In genomic region chr19:10644351-10645007, GRCh38 we compare ENCODE assay signal across 8 cellular contexts. TPM values are rescaled to one million over a fixed set of nuclear protein-coding genes. Genes with fewer than 3 reads are reported as not detected.
DNase-seq lines count a peak whose midpoint lies in the region; ATAC-seq and TF ChIP-seq lines count a peak whose summit lies in the region.

No MANE protein-coding gene starts in this region.

- H3K4me2 ChIP-seq in KMS-11: no peak overlapping the region

- peak; percentile 85 for ATAC-seq in activated T-helper 17 cell treated with anti-CD3 and anti-CD28 coated beads, Interleukin-2, amount 50 U/mL, for 72 hours (replicated peaks)
- ATAC-seq in HG02610 (IDR thresholded peaks at IDR 0.05; ENCODE audit: unreplicated experiment): no peak

- H3K27ac ChIP-seq in KMS-11 (no peak overlapping the region), RWPE1 (peak overlapping the region; percentile 76)

- H3K27ac Mint-ChIP-seq in activated T-helper 17 cell treated with anti-CD3 and anti-CD28 coated beads, Interleukin-2, amount 50 U/mL, for 72 hours: peak overlapping the region; percentile 50
- peak overlapping the region; percentile 98 for H3K27ac Mint-ChIP-seq in nephron progenitor cell
- peak overlapping the region; percentile 38 for H3K27ac Mint-ChIP-seq in stimulated activated naive CD8-positive, alpha-beta T cell treated with anti-CD3 and anti-CD28 coated beads, Interleukin-15, Interleukin-2, amounts not matched to agents 100 ng/mL and 50 ng/mL, for 24 hours

- no peaks in the 10 kb centered on the region for H3K27me3 Mint-ChIP-seq in activated T-helper 17 cell treated with anti-CD3 and anti-CD28 coated beads, Interleukin-2, amount 50 U/mL, for 72 hours
- H3K27me3 Mint-ChIP-seq in nephron progenitor cell (ENCODE audit: low read depth, poor library complexity): peaks cover 11% of the 10 kb centered on the region
- no peaks in the 10 kb centered on the region for H3K27me3 Mint-ChIP-seq in stimulated activated naive CD8-positive, alpha-beta T cell treated with anti-CD3 and anti-CD28 coated beads, Interleukin-15, Interleukin-2, amounts not matched to agents 100 ng/mL and 50 ng/mL, for 24 hours

- H3K9me3 Mint-ChIP-seq in activated T-helper 17 cell treated with anti-CD3 and anti-CD28 coated beads, Interleukin-2, amount 50 U/mL, for 72 hours: no peaks in the 10 kb centered on the region
- no peaks in the 10 kb centered on the region for H3K9me3 Mint-ChIP-seq in nephron progenitor cell
- H3K9me3 Mint-ChIP-seq in stimulated activated naive CD8-positive, alpha-beta T cell treated with anti-CD3 and anti-CD28 coated beads, Interleukin-15, Interleukin-2, amounts not matched to agents 100 ng/mL and 50 ng/mL, for 24 hours: no peaks in the 10 kb centered on the region

- CTCF ChIA-PET in RWPE1 (lab: Yijun Ruan, JAX): interaction anchor here (0.6 to 2.1 kb wide), 19 partner anchors 10 to 177 kb away, joined by 3 to 81 read pairs (median 4); no protein-coding TSS in a partner anchor

- DNase-seq in DMS 273 treated with DMSO at 0.1 percent for 48 hours (lab: John Stamatoyannopoulos, UW): peak; percentile 20
- peak; percentile 90 for DNase-seq in RWPE1 (ENCODE audit: low spot score)
- DNase-seq in fibroblast of mammary gland (ENCODE audit: low read depth): peak; percentile 65
- peak; percentile 88 for DNase-seq in nephron progenitor cell

- TF ChIP-seq CTCF in KMS-11 (conservative IDR thresholded peaks at IDR 0.05; ENCODE audit: low read depth, low read length) (peak; percentile 82), RWPE1 (conservative IDR thresholded peaks at IDR 0.05; ENCODE audit: low read depth) (peak; percentile 90), fibroblast of mammary gland (conservative IDR thresholded peaks at IDR 0.05; ENCODE audit: control insufficient read depth, insufficient read depth, low read depth, low read length) (peak; percentile 90), nephron progenitor cell (IDR thresholded peaks at IDR 0.05) (peak; percentile 81)

- no peaks in the 10 kb centered on the region for H3K4me1 ChIP-seq in KMS-11 (ENCODE audit: low read depth, poor library complexity, severe bottlenecking)

- H4K20me1 ChIP-seq in KMS-11 (ENCODE audit: insufficient read depth): no peaks in the 10 kb centered on the region

- no peaks in the 10 kb centered on the region for H3K79me2 ChIP-seq in KMS-11 (ENCODE audit: insufficient read depth, low read depth)

- peaks cover 47% of the 10 kb centered on the region for H3K36me3 Mint-ChIP-seq in activated T-helper 17 cell treated with anti-CD3 and anti-CD28 coated beads, Interleukin-2, amount 50 U/mL, for 72 hours (ENCODE audit: low read depth)
- H3K36me3 Mint-ChIP-seq in nephron progenitor cell (ENCODE audit: low read depth): peaks cover 9% of the 10 kb centered on the region
- peaks cover 31% of the 10 kb centered on the region for H3K36me3 Mint-ChIP-seq in stimulated activated naive CD8-positive, alpha-beta T cell treated with anti-CD3 and anti-CD28 coated beads, Interleukin-15, Interleukin-2, amounts not matched to agents 100 ng/mL and 50 ng/mL, for 24 hours (ENCODE audit: low read depth)

- no peaks in the 10 kb centered on the region for H3K27me3 ChIP-seq in KMS-11 (ENCODE audit: insufficient read depth, low read depth)

- POLR2A ChIA-PET in RWPE1 (lab: Yijun Ruan, JAX; ENCODE audit: low non-redundant PET): no interaction called here

- no peaks in the 10 kb centered on the region for H3K36me3 ChIP-seq in KMS-11 (ENCODE audit: insufficient read depth)

- H3K4me3 Mint-ChIP-seq in activated T-helper 17 cell treated with anti-CD3 and anti-CD28 coated beads, Interleukin-2, amount 50 U/mL, for 72 hours: no peak overlapping the region
- H3K4me3 Mint-ChIP-seq in nephron progenitor cell: peak overlapping the region; percentile 60
- H3K4me3 Mint-ChIP-seq in stimulated activated naive CD8-positive, alpha-beta T cell treated with anti-CD3 and anti-CD28 coated beads, Interleukin-15, Interleukin-2, amounts not matched to agents 100 ng/mL and 50 ng/mL, for 24 hours: no peak overlapping the region

- H3K4me1 Mint-ChIP-seq in activated T-helper 17 cell treated with anti-CD3 and anti-CD28 coated beads, Interleukin-2, amount 50 U/mL, for 72 hours: peaks cover 21% of the 10 kb centered on the region
- H3K4me1 Mint-ChIP-seq in nephron progenitor cell: peaks cover 65% of the 10 kb centered on the region
- H3K4me1 Mint-ChIP-seq in stimulated activated naive CD8-positive, alpha-beta T cell treated with anti-CD3 and anti-CD28 coated beads, Interleukin-15, Interleukin-2, amounts not matched to agents 100 ng/mL and 50 ng/mL, for 24 hours (ENCODE audit: low read depth): peaks cover 45% of the 10 kb centered on the region

- no peak overlapping the region for H3K9ac ChIP-seq in KMS-11

- H3K4me3 ChIP-seq in KMS-11 (IDR thresholded peaks at IDR 0.05; ENCODE audit: insufficient read depth, low read depth, low read length) (no peak overlapping the region), fibroblast of mammary gland (ENCODE audit: control insufficient read depth, low read depth, low read length) (no peak overlapping the region)

- H2AFZ ChIP-seq in KMS-11 (ENCODE audit: low read depth): no peak overlapping the region

RNA-seq across cellular contexts. Expression of gene ILF3, which starts 9.7 kb away (rescaled TPM):
- total RNA-seq in activated T-helper 17 cell treated with anti-CD3 and anti-CD28 coated beads, Interleukin-2, amount 50 U/mL, for 72 hours: 100 to 1,000 TPM; 286 to 439 TPM

RNA-seq across cellular contexts. Expression of gene SLC44A2, which starts 19.1 kb away (rescaled TPM):
- 10 to 100 TPM; 64.8 to 84.9 TPM for total RNA-seq in activated T-helper 17 cell treated with anti-CD3 and anti-CD28 coated beads, Interleukin-2, amount 50 U/mL, for 72 hours

RNA-seq across cellular contexts. Expression of gene QTRT1, which starts 56.8 kb away (rescaled TPM):
- 10 to 100 TPM; 36.9 to 61.3 TPM for total RNA-seq in activated T-helper 17 cell treated with anti-CD3 and anti-CD28 coated beads, Interleukin-2, amount 50 U/mL, for 72 hours

RNA-seq across cellular contexts. Expression of gene AP1M2, which starts 57.4 kb away (rescaled TPM):
- total RNA-seq in activated T-helper 17 cell treated with anti-CD3 and anti-CD28 coated beads, Interleukin-2, amount 50 U/mL, for 72 hours: not detected

Comparison
In these comparisons a context has a peak if more than half of its experiments do, and no peak if none do; other contexts are left out.
1. DNase-seq: peak in every context shown above with its lines; median percentile 90 in RWPE1; 88 in nephron progenitor cell; 65 in fibroblast of mammary gland; 20 in DMS 273 treated with DMSO at 0.1 percent for 48 hours.
2. H3K27ac Mint-ChIP-seq: peak in every context shown above with its lines; median percentile 98 in nephron progenitor cell; 50 in activated T-helper 17 cell treated with anti-CD3 and anti-CD28 coated beads, Interleukin-2, amount 50 U/mL, for 72 hours; 38 in stimulated activated naive CD8-positive, alpha-beta T cell treated with anti-CD3 and anti-CD28 coated beads, Interleukin-15, Interleukin-2, amounts not matched to agents 100 ng/mL and 50 ng/mL, for 24 hours.